In the genomic region with DNA sequence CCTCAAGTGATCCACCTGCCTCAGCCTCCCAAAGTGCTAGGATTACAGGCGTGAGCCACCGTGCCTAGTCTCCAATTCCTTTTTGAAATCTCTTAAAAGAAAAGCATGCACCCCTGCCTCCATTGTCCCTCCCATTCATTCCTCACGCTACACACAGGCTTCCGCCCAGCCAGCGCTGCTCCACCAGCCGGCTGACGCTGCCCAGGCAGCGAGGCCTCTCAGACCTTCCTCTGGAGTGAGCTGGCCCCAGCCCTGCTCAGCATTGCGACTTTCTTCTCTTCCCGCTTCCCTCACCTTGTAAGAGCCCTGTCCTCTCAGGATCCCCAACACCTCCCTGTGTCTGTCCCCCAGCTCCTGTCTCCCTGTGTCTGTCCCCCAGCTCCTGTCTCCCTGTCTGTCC, we compare ENCODE assay signal across 1 cellular context.
TF ChIP-seq lines count a peak whose summit lies in the region.

No MANE protein-coding gene starts in this region.

TF ChIP-seq in GM23338, 12 proteins besides CTCF, POLR2A, EP300 and RAD21 (continued from another document):
- TF ChIP-seq, protein P1, sequence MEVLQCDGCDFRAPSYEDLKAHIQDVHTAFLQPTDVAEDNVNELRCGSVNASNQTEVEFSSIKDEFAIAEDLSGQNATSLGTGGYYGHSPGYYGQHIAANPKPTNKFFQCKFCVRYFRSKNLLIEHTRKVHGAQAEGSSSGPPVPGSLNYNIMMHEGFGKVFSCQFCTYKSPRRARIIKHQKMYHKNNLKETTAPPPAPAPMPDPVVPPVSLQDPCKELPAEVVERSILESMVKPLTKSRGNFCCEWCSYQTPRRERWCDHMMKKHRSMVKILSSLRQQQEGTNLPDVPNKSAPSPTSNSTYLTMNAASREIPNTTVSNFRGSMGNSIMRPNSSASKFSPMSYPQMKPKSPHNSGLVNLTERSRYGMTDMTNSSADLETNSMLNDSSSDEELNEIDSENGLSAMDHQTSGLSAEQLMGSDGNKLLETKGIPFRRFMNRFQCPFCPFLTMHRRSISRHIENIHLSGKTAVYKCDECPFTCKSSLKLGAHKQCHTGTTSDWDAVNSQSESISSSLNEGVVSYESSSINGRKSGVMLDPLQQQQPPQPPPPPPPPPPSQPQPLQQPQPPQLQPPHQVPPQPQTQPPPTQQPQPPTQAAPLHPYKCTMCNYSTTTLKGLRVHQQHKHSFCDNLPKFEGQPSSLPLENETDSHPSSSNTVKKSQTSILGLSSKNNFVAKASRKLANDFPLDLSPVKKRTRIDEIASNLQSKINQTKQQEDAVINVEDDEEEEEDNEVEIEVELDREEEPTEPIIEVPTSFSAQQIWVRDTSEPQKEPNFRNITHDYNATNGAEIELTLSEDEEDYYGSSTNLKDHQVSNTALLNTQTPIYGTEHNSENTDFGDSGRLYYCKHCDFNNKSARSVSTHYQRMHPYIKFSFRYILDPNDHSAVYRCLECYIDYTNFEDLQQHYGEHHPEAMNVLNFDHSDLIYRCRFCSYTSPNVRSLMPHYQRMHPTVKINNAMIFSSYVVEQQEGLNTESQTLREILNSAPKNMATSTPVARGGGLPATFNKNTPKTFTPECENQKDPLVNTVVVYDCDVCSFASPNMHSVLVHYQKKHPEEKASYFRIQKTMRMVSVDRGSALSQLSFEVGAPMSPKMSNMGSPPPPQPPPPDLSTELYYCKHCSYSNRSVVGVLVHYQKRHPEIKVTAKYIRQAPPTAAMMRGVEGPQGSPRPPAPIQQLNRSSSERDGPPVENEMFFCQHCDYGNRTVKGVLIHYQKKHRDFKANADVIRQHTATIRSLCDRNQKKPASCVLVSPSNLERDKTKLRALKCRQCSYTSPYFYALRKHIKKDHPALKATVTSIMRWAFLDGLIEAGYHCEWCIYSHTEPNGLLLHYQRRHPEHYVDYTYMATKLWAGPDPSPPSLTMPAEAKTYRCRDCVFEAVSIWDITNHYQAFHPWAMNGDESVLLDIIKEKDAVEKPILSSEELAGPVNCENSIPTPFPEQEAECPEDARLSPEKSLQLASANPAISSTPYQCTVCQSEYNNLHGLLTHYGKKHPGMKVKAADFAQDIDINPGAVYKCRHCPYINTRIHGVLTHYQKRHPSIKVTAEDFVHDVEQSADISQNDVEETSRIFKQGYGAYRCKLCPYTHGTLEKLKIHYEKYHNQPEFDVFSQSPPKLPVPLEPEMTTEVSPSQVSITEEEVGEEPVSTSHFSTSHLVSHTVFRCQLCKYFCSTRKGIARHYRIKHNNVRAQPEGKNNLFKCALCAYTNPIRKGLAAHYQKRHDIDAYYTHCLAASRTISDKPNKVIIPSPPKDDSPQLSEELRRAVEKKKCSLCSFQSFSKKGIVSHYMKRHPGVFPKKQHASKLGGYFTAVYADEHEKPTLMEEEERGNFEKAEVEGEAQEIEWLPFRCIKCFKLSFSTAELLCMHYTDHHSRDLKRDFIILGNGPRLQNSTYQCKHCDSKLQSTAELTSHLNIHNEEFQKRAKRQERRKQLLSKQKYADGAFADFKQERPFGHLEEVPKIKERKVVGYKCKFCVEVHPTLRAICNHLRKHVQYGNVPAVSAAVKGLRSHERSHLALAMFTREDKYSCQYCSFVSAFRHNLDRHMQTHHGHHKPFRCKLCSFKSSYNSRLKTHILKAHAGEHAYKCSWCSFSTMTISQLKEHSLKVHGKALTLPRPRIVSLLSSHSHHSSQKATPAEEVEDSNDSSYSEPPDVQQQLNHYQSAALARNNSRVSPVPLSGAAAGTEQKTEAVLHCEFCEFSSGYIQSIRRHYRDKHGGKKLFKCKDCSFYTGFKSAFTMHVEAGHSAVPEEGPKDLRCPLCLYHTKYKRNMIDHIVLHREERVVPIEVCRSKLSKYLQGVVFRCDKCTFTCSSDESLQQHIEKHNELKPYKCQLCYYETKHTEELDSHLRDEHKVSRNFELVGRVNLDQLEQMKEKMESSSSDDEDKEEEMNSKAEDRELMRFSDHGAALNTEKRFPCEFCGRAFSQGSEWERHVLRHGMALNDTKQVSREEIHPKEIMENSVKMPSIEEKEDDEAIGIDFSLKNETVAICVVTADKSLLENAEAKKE (CRISPR knock-in tag; IDR thresholded peaks at IDR 0.05) = no peak
- TF ChIP-seq EZH2phosphoT487 (IDR thresholded peaks at IDR 0.05; ENCODE audit: unreplicated experiment) (no peak), JUNB (IDR thresholded peaks at IDR 0.05; ENCODE audit: unreplicated experiment) (no peak), STAT1 (IDR thresholded peaks at IDR 0.05; ENCODE audit: unreplicated experiment) (no peak), ZNF331 (CRISPR knock-in tag; IDR thresholded peaks at IDR 0.05; ENCODE audit: low read depth) (no peak), POLR2AphosphoS5 (IDR thresholded peaks at IDR 0.05; ENCODE audit: low read depth) (no peak), CREB1 (CRISPR knock-in tag; IDR thresholded peaks at IDR 0.05; ENCODE audit: low read depth) (no peak), ZNF114 (CRISPR knock-in tag; IDR thresholded peaks at IDR 0.05) (no peak)
- TF ChIP-seq, protein P2, sequence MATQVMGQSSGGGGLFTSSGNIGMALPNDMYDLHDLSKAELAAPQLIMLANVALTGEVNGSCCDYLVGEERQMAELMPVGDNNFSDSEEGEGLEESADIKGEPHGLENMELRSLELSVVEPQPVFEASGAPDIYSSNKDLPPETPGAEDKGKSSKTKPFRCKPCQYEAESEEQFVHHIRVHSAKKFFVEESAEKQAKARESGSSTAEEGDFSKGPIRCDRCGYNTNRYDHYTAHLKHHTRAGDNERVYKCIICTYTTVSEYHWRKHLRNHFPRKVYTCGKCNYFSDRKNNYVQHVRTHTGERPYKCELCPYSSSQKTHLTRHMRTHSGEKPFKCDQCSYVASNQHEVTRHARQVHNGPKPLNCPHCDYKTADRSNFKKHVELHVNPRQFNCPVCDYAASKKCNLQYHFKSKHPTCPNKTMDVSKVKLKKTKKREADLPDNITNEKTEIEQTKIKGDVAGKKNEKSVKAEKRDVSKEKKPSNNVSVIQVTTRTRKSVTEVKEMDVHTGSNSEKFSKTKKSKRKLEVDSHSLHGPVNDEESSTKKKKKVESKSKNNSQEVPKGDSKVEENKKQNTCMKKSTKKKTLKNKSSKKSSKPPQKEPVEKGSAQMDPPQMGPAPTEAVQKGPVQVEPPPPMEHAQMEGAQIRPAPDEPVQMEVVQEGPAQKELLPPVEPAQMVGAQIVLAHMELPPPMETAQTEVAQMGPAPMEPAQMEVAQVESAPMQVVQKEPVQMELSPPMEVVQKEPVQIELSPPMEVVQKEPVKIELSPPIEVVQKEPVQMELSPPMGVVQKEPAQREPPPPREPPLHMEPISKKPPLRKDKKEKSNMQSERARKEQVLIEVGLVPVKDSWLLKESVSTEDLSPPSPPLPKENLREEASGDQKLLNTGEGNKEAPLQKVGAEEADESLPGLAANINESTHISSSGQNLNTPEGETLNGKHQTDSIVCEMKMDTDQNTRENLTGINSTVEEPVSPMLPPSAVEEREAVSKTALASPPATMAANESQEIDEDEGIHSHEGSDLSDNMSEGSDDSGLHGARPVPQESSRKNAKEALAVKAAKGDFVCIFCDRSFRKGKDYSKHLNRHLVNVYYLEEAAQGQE (IDR thresholded peaks at IDR 0.05; ENCODE audit: unreplicated experiment) = no peak
TF ChIP-seq in GM23338: peak in this region for 0.
